Comparison of ENCODE assay signal across 11 cellular contexts in the genomic region with DNA sequence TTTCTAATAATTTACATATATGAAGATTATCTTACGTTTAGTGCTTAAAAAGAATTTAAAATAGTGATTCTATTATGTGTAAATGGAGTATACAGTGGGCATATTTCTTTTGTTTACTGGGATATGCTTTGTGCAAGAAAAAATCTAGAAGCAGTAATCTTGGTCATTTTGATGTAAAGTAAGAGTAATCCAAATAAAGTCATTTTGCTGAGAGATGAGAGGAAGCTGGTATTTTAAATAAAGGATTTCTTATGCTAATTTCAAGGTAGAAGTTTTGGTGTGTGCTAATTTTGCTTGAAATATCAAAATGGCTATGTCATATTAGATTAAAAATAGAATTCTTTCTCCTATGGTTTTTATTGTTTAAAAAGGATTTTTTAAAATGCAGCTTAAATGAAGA.
"Had no signal": no experiment of that assay in that cellular context is flagged by ENCODE, and none has a peak within 500 bp of the region (broad histone marks: within the 10 kb centered on the region; RNA-seq: fewer than 3 reads in every experiment).

No MANE protein-coding gene starts in this region.

- ATAC-seq: activated CD4-positive, CD25-positive, alpha-beta regulatory T cell treated with anti-CD3 and anti-CD28 coated beads, Interleukin-2, amount 50 U/mL, for 24 hours; gastroesophageal sphincter; stimulated activated naive CD8-positive, alpha-beta T cell treated with anti-CD3 and anti-CD28 coated beads, Interleukin-15, amount 100 ng/mL, for 72 hours had no signal

- H3K79me2 ChIP-seq: hepatocyte had no signal

- H3K27me3 ChIP-seq: gastroesophageal sphincter, hepatocyte had no signal

- DNase-seq: activated naive CD4-positive, alpha-beta T cell treated with anti-CD3 and anti-CD28 coated beads, Interleukin-2, amount 50 U/mL, for 16 hours; kidney; naive B cell; nucleus accumbens; stimulated activated CD4-positive, alpha-beta T cell treated with anti-CD3 and anti-CD28 coated beads, Interleukin-15, amount 100 ng/mL, for 24 hours; stimulated activated CD4-positive, alpha-beta T cell treated with anti-CD3 and anti-CD28 coated beads, Interleukin-4, amount 100 ng/mL, for 24 hours; stimulated activated naive CD8-positive, alpha-beta T cell treated with anti-CD3 and anti-CD28 coated beads, Interleukin-15, amount 100 ng/mL, for 72 hours; trophoblast cell had no signal

- H3K4me2 ChIP-seq: hepatocyte had no signal

- H3K4me3 ChIP-seq: gastroesophageal sphincter, hepatocyte had no signal

- H2AFZ ChIP-seq: hepatocyte had no signal

- H3K4me1 ChIP-seq: gastroesophageal sphincter had no signal

- H3K27ac ChIP-seq: hepatocyte had no signal

- H3K36me3 ChIP-seq: gastroesophageal sphincter had no signal

- H3K9me3 ChIP-seq: gastroesophageal sphincter had no signal
